8 cellular contexts compared by ENCODE assay signal in genomic region chr20:25058051-25058796, GRCh38. TPM values are rescaled to one million over a fixed set of nuclear protein-coding genes. Genes with fewer than 3 reads are reported as not detected.
DNase-seq lines count a peak whose midpoint lies in the region; ATAC-seq and TF ChIP-seq lines count a peak whose summit lies in the region.

TSS of gene ACSS1 (minus strand) at chr20:25058139. CDS start at chr20:25058102, 37 bp downstream.

- ATAC-seq in GM18861 (IDR thresholded peaks at IDR 0.05; ENCODE audit: unreplicated experiment) (peak; percentile 52), HG03066 (IDR thresholded peaks at IDR 0.05; ENCODE audit: low read depth, unreplicated experiment) (peak; percentile 55), left ventricle myocardium superior (peak; percentile 75)

- peaks cover 27% of the 10 kb centered on the region for H3K36me3 Mint-ChIP-seq in activated naive CD4-positive, alpha-beta T cell treated with anti-CD3 and anti-CD28 coated beads, Interleukin-2, amount 10 ng/mL, durations not matched to agents 7 days and 5 days

- POLR2A ChIA-PET in AG04450 (lab: Yijun Ruan, JAX) = interaction anchor here (0.6 kb wide), 1 partner anchor 73 kb away, joined by 3 read pairs; no protein-coding TSS in a partner anchor

- no peak for TF ChIP-seq CTCF in AG04450 (IDR thresholded peaks at IDR 0.05; ENCODE audit: low read depth, low read length)

- CTCF ChIA-PET in AG04450 (lab: Charles Lee) = interaction anchor here (8.7 kb wide), 1 partner anchor 61 kb away, joined by 147 read pairs; no protein-coding TSS in a partner anchor
- CTCF ChIA-PET in activated naive CD4-positive, alpha-beta T cell treated with anti-CD3 and anti-CD28 coated beads, Interleukin-2, amount 10 ng/mL, durations not matched to agents 7 days and 5 days (lab: Charles Lee) = interaction anchor here (12.3 kb wide), 1 partner anchor 62 kb away, joined by 184 read pairs; no protein-coding TSS in a partner anchor

- H3K27ac Mint-ChIP-seq in activated naive CD4-positive, alpha-beta T cell treated with anti-CD3 and anti-CD28 coated beads, Interleukin-2, amount 10 ng/mL, durations not matched to agents 7 days and 5 days = peak within 1 kb of the TSS; percentile 95

- no peaks in the 10 kb centered on the region for H3K36me3 ChIP-seq in SJSA1

- H3K27me3 ChIP-seq in AG04450 (ENCODE audit: control insufficient read depth, insufficient read depth, low read length) (peaks cover 46% of the 10 kb centered on the region), SJSA1 (replicated peaks) (no peaks in the 10 kb centered on the region; the same call in 1 of the 2 replicates)

- H3K4me1 ChIP-seq in SJSA1 (replicated peaks) = peaks cover 24% of the 10 kb centered on the region

- no peak for DNase-seq in AG04450 (ENCODE audit: low read depth, low spot score)
- DNase-seq in SJSA1 (ENCODE audit: low read depth in 1 of 2, low spot score in 2 of 2) = peak in 1 of 2 experiments; percentile 54
- DNase-seq in activated naive CD4-positive, alpha-beta T cell treated with anti-CD3 and anti-CD28 coated beads, Interleukin-2, amount 10 ng/mL, durations not matched to agents 7 days and 5 days = peak; percentile 90
- DNase-seq in left ventricle myocardium superior = peak; percentile 89
- peak; percentile 69 for DNase-seq in retina
- no peak for DNase-seq in cortex of kidney (lab: John Stamatoyannopoulos, UW)

- H3K9me3 Mint-ChIP-seq in activated naive CD4-positive, alpha-beta T cell treated with anti-CD3 and anti-CD28 coated beads, Interleukin-2, amount 10 ng/mL, durations not matched to agents 7 days and 5 days = no peaks in the 10 kb centered on the region

- H3K4me1 Mint-ChIP-seq in activated naive CD4-positive, alpha-beta T cell treated with anti-CD3 and anti-CD28 coated beads, Interleukin-2, amount 10 ng/mL, durations not matched to agents 7 days and 5 days = peaks cover 45% of the 10 kb centered on the region

- H3K27me3 Mint-ChIP-seq in activated naive CD4-positive, alpha-beta T cell treated with anti-CD3 and anti-CD28 coated beads, Interleukin-2, amount 10 ng/mL, durations not matched to agents 7 days and 5 days = peaks cover 44% of the 10 kb centered on the region

- H3K4me3 Mint-ChIP-seq in activated naive CD4-positive, alpha-beta T cell treated with anti-CD3 and anti-CD28 coated beads, Interleukin-2, amount 10 ng/mL, durations not matched to agents 7 days and 5 days = peak within 1 kb of the TSS; percentile 87

- H3K9me3 ChIP-seq in AG04450 (ENCODE audit: control insufficient read depth, insufficient read depth, low read length) = peaks cover 3% of the 10 kb centered on the region; the same call in 1 of the 2 replicates
- H3K9me3 ChIP-seq in SJSA1 (replicated peaks) = no peaks in the 10 kb centered on the region

- H3K4me3 ChIP-seq in AG04450 (ENCODE audit: low read depth, low read length) (peak within 1 kb of the TSS; percentile 64), SJSA1 (peak within 1 kb of the TSS; percentile 61)

- intact Hi-C loops in left ventricle myocardium superior (cut with micrococcal nuclease) = no loop called here

- no peak within 1 kb of the TSS for H3K27ac ChIP-seq in AG04450 (ENCODE audit: low read depth, low read length)
- peak within 1 kb of the TSS; percentile 42 for H3K27ac ChIP-seq in SJSA1

RNA-seq across cellular contexts. Expression of gene ACSS1, which starts in this region (rescaled TPM):
- 1.1 and 1.2 TPM in 2 replicates for polyA plus RNA-seq in AG04450 (2011; rRNA removed)
- polyA minus RNA-seq in AG04450 (2011; rRNA and poly(A)+ RNA removed) = 1.7 and 2.3 TPM in 2 replicates
- total RNA-seq in SJSA1 (2014; rRNA removed; shearing (Covaris generic)) = 3.8 and 4.9 TPM in 2 replicates
- total RNA-seq in left ventricle myocardium superior = 164 TPM

Comparison
In these comparisons a context has a peak if more than half of its experiments do, and no peak if none do; other contexts are left out.
1. RNA of gene ACSS1 (total RNA-seq): 164 TPM in left ventricle myocardium superior (single experiment); 3.8 to 4.9 TPM in SJSA1; every median in the first group is over 10 times any median in the second.
2. DNase-seq: peak in activated naive CD4-positive, alpha-beta T cell treated with anti-CD3 and anti-CD28 coated beads, Interleukin-2, amount 10 ng/mL, durations not matched to agents 7 days and 5 days (single experiment), left ventricle myocardium superior (single experiment) and retina (single experiment); none in AG04450 (single experiment) and cortex of kidney (single experiment).
3. Peak in every context shown above with its lines, with median percentiles within 50 percentile points of each other: ATAC-seq.